Comparison of ENCODE assay signal across 9 cellular contexts in the genomic region with DNA sequence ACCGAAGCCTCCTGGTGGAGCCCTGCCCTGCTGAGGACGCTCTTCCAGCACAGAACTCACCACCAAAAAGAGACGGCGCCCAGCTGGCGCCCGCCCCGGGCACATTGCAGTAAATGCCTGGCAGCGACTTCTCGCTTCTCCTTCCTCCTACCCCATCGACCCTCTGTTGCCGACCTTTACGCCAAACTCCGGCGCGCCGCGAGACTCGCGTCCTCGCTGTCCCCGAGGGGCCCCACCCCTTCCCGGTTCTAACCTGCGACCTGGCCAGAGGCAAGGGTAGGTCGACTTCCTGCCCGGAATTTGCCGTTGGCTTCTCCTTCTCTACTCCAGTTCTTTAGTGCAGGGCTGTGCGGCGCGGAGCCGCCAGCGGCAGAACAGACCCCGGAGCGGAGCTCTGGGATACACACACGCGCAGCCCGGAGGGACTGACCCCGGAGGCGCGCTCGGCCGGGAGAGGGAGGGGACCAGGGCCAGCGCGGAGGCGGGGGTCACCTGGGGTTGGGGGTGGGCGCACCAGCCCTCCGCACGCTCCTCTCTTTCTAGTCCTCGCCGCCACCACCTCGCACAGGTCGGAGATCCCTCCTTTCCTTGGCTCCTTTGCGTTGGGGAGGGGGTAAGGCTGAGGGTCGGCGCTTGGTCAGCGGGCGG.
DNase-seq lines count a peak whose midpoint lies in the region; ATAC-seq, FAIRE-seq and TF ChIP-seq lines count a peak whose summit lies in the region.
"Had no signal": no experiment of that assay in that cellular context is flagged by ENCODE, and none has a peak within 500 bp of the region (broad histone marks: within the 10 kb centered on the region; RNA-seq: fewer than 3 reads in every experiment).

No MANE protein-coding gene starts in this region.

- CTCF ChIA-PET in A549 (lab: Yijun Ruan, JAX): no interaction called here

- POLR2A ChIA-PET in A549 (lab: Yijun Ruan, JAX): no interaction called here

- H3K27ac ChIP-seq in A549: no peak overlapping the region
- H3K27ac ChIP-seq in esophagus muscularis mucosa (replicated peaks in 1 of 4): no peak overlapping the region

- TF ChIP-seq CTCF in A549 (IDR thresholded peaks at IDR 0.05) (no peak), esophagus muscularis mucosa (IDR thresholded peaks at IDR 0.05) (no peak), nephron progenitor cell (IDR thresholded peaks at IDR 0.05) (no peak)

- peak overlapping the region; percentile 90 for H3K4me2 ChIP-seq in A549

- H3K36me3 Mint-ChIP-seq in nephron progenitor cell (ENCODE audit: low read depth): no peaks in the 10 kb centered on the region

- H3K36me3 ChIP-seq in esophagus muscularis mucosa: no peaks in the 10 kb centered on the region

- H3K9me3 ChIP-seq in A549 (no peaks in the 10 kb centered on the region; the same call in 2 of the 3 replicates), esophagus muscularis mucosa (no peaks in the 10 kb centered on the region)

- in situ Hi-C loops in G401 (cut with HindIII; ENCODE audit: low sequenced_read_pairs): no loop called here

- H3K4me1 Mint-ChIP-seq in nephron progenitor cell: peaks cover 19% of the 10 kb centered on the region

- H3K9me3 Mint-ChIP-seq in nephron progenitor cell: no peaks in the 10 kb centered on the region
- H3K9me3 Mint-ChIP-seq: activated T-cell treated with anti-CD3 and anti-CD28 coated beads, Interleukin-2, amount 50 U/mL, for 4 hours had no signal

- intact Hi-C loops in esophagus muscularis mucosa (cut with DNase I): no loop called here

- peak overlapping the region; percentile 45 for H3K4me3 ChIP-seq in A549
- H3K4me3 ChIP-seq in esophagus muscularis mucosa: peak overlapping the region; percentile 56 to 69 (median 60)

- no peak for TF ChIP-seq EP300 in A549 (IDR thresholded peaks at IDR 0.05)
- TF ChIP-seq EP300 in esophagus muscularis mucosa (IDR thresholded peaks at IDR 0.05): no peak

- DNase-seq in A549 (ENCODE audit: low read depth in 1 of 2, low spot score in 1 of 2): no peak
- peak; percentile 16 to 43 for DNase-seq in NCI-H1930 (lab: John Stamatoyannopoulos, UW)
- no peak for DNase-seq in esophagus muscularis mucosa (ENCODE audit: extremely low spot score)
- DNase-seq in nephron progenitor cell: peak; percentile 65
- no peak for DNase-seq in germinal center (ENCODE audit: low spot score)
- no peak for DNase-seq in activated naive CD4-positive, alpha-beta T cell (lab: John Stamatoyannopoulos, UW)
- DNase-seq in NCI-H1694 treated with DMSO at 0.1 percent for 48 hours (lab: John Stamatoyannopoulos, UW): no peak
- DNase-seq in G401 (ENCODE audit: low spot score): no peak
- DNase-seq: activated T-cell treated with anti-CD3 and anti-CD28 coated beads, Interleukin-2, amount 50 U/mL, for 4 hours had no signal

- H3K27me3 ChIP-seq in esophagus muscularis mucosa: peaks cover 0 to 25% (median 0%) of the 10 kb centered on the region in 4 donors

- WGBS in A549 (ENCODE audit: missing lambda C conversion rate): 12% methylated on average over 34 of the region's 56 CpGs
- WGBS in esophagus muscularis mucosa: 3% methylated on average over 33 of the region's 56 CpGs

- no peak overlapping the region for H3K27ac Mint-ChIP-seq in nephron progenitor cell

- ATAC-seq in A549: peak; percentile 25 to 64; a peak in 4 of 6 replicates

- H3K4me3 Mint-ChIP-seq in nephron progenitor cell: peak overlapping the region; percentile 91
- H3K4me3 Mint-ChIP-seq: activated T-cell treated with anti-CD3 and anti-CD28 coated beads, Interleukin-2, amount 50 U/mL, for 4 hours had no signal

- peaks cover 77% of the 10 kb centered on the region for H3K27me3 Mint-ChIP-seq in nephron progenitor cell (ENCODE audit: low read depth, poor library complexity)

- no peak for TF ChIP-seq RAD21 in A549 (conservative IDR thresholded peaks at IDR 0.05 in 1 of 2, IDR thresholded peaks at IDR 0.05 in 1 of 2)

- H3K4me1 ChIP-seq in A549 (peaks cover 6% of the 10 kb centered on the region; the same call in 1 of the 3 replicates), esophagus muscularis mucosa (peaks cover 3 to 26% (median 24%) of the 10 kb centered on the region in 4 donors)

- TF ChIP-seq POLR2A in A549 (IDR thresholded peaks at IDR 0.05; ENCODE audit: low read length) (no peak), esophagus muscularis mucosa (IDR thresholded peaks at IDR 0.05; ENCODE audit: low read depth) (no peak)

- FAIRE-seq in A549 (lab: Jason Lieb, UNC): no peak

TF ChIP-seq in A549, 52 proteins besides CTCF, POLR2A, EP300 and RAD21:
- no peak for TF ChIP-seq GATA3 (IDR thresholded peaks at IDR 0.05; ENCODE audit: borderline replicate concordance)
- no peak for TF ChIP-seq HOXB13 (CRISPR knock-in tag; IDR thresholded peaks at IDR 0.05; ENCODE audit: low read depth)
- TF ChIP-seq MAFK (IDR thresholded peaks at IDR 0.05; ENCODE audit: partially characterized antibody): no peak
- TF ChIP-seq ZC3H11A (IDR thresholded peaks at IDR 0.05): no peak
- TF ChIP-seq, protein P1, sequence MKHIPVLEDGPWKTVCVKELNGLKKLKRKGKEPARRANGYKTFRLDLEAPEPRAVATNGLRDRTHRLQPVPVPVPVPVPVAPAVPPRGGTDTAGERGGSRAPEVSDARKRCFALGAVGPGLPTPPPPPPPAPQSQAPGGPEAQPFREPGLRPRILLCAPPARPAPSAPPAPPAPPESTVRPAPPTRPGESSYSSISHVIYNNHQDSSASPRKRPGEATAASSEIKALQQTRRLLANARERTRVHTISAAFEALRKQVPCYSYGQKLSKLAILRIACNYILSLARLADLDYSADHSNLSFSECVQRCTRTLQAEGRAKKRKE (CRISPR knock-in tag; IDR thresholded peaks at IDR 0.05; ENCODE audit: low read depth): no peak
- TF ChIP-seq KDM1A (IDR thresholded peaks at IDR 0.05; ENCODE audit: low read depth): no peak
- no peak for TF ChIP-seq RCOR1 (IDR thresholded peaks at IDR 0.05; ENCODE audit: low read depth, low read length)
- no peak for TF ChIP-seq RFX5 (IDR thresholded peaks at IDR 0.05)
- no peak for TF ChIP-seq ZFP36 (IDR thresholded peaks at IDR 0.05; ENCODE audit: borderline replicate concordance, partially characterized antibody)
- TF ChIP-seq MYC (IDR thresholded peaks at IDR 0.05; ENCODE audit: borderline replicate concordance, low read length): no peak
- TF ChIP-seq, protein P2, sequence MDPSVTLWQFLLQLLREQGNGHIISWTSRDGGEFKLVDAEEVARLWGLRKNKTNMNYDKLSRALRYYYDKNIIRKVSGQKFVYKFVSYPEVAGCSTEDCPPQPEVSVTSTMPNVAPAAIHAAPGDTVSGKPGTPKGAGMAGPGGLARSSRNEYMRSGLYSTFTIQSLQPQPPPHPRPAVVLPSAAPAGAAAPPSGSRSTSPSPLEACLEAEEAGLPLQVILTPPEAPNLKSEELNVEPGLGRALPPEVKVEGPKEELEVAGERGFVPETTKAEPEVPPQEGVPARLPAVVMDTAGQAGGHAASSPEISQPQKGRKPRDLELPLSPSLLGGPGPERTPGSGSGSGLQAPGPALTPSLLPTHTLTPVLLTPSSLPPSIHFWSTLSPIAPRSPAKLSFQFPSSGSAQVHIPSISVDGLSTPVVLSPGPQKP (IDR thresholded peaks at IDR 0.05; ENCODE audit: low read depth, low read length): no peak

Comparison
In these comparisons a context has a peak if more than half of its experiments do, and no peak if none do; other contexts are left out.
1. DNase-seq: peak in NCI-H1930 (2 of 2) and nephron progenitor cell (single experiment); none in A549 (0 of 2), esophagus muscularis mucosa (single experiment), germinal center (single experiment), activated naive CD4-positive, alpha-beta T cell (0 of 4), NCI-H1694 treated with DMSO at 0.1 percent for 48 hours (single experiment) and G401 (single experiment).